In genomic region chr5:124480964-124481363, GRCh38 we compare ENCODE assay signal across 18 cellular contexts.
DNase-seq lines count a peak whose midpoint lies in the region; ATAC-seq and TF ChIP-seq lines count a peak whose summit lies in the region.
"Had no signal": no experiment of that assay in that cellular context is flagged by ENCODE, and none has a peak within 500 bp of the region (broad histone marks: within the 10 kb centered on the region; RNA-seq: fewer than 3 reads in every experiment).

No MANE protein-coding gene starts in this region.

- H2BK120ac ChIP-seq in IMR-90 (ENCODE audit: low read depth, low read length) = no peak overlapping the region
- no peak overlapping the region for H2BK120ac ChIP-seq in neuronal stem cell (ENCODE audit: low read depth, low read length)

- no peak overlapping the region for H2AFZ ChIP-seq in IMR-90 (replicated peaks; ENCODE audit: low read length, poor library complexity)
- H2AFZ ChIP-seq in neuronal stem cell (ENCODE audit: low read length) = no peak overlapping the region

- no peaks in the 10 kb centered on the region for H3K27me3 ChIP-seq in cardiac muscle cell
- no peaks in the 10 kb centered on the region for H3K27me3 ChIP-seq in right cardiac atrium (ENCODE audit: control insufficient read depth, insufficient read depth)
- no peaks in the 10 kb centered on the region for H3K27me3 ChIP-seq in IMR-90 (ENCODE audit: control insufficient read depth, insufficient read depth, low read length)
- no peaks in the 10 kb centered on the region for H3K27me3 ChIP-seq in neuronal stem cell (ENCODE audit: control insufficient read depth in 3 of 3, insufficient read depth in 3 of 3, low read depth in 1 of 3, low read length in 3 of 3)
- H3K27me3 ChIP-seq: BE2C had no signal

- no peak overlapping the region for H2BK20ac ChIP-seq in IMR-90 (ENCODE audit: low read depth, low read length)

- H4K8ac ChIP-seq in IMR-90 (ENCODE audit: low read depth in 2 of 2, low read length in 2 of 2) (no peak overlapping the region), neuronal stem cell (ENCODE audit: low read depth, low read length) (no peak overlapping the region)

- no peak overlapping the region for H2BK15ac ChIP-seq in IMR-90 (ENCODE audit: low read depth, low read length)
- H2BK15ac ChIP-seq in neuronal stem cell (ENCODE audit: low read length) = no peak overlapping the region

- H3K9ac ChIP-seq in IMR-90 (ENCODE audit: low read depth, low read length) (no peak overlapping the region), neuronal stem cell (ENCODE audit: low read depth, low read length, poor library complexity) (no peak overlapping the region)

- no peaks in the 10 kb centered on the region for H3K9me1 ChIP-seq in IMR-90 (ENCODE audit: insufficient read depth, low read length)

- no peak overlapping the region for H4K5ac ChIP-seq in IMR-90 (ENCODE audit: low read depth, low read length)

- BruUV-seq in IMR-90 (replicated peaks; lab: Mats Ljungman, UMichigan) = no TSS peak

- H3K56ac ChIP-seq in IMR-90 (ENCODE audit: extremely low read depth, insufficient read depth, low read length) = no peak overlapping the region

- H3K4me2 ChIP-seq in IMR-90 (ENCODE audit: low read depth, low read length) (no peak overlapping the region), neuronal stem cell (ENCODE audit: insufficient read depth, low read length, poor library complexity, severe bottlenecking) (no peak overlapping the region)

- no peak for TF ChIP-seq CTCF in cardiac muscle cell (IDR thresholded peaks at IDR 0.05; ENCODE audit: low read depth, low read length)
- TF ChIP-seq CTCF in IMR-90 (conservative IDR thresholded peaks at IDR 0.05; ENCODE audit: low read depth, low read length) = no peak

- H2AK5ac ChIP-seq in IMR-90 (ENCODE audit: low read depth, low read length) = no peak overlapping the region
- no peak overlapping the region for H2AK5ac ChIP-seq in neuronal stem cell (ENCODE audit: low read depth, low read length)

- H3K4ac ChIP-seq in IMR-90 (ENCODE audit: low read depth, low read length) = no peak overlapping the region
- H3K4ac ChIP-seq in neuronal stem cell (ENCODE audit: low read length) = no peak overlapping the region

- H3K9me3 ChIP-seq in cardiac muscle cell (ENCODE audit: low read depth) (no peaks in the 10 kb centered on the region), right cardiac atrium (ENCODE audit: control insufficient read depth, low read length) (no peaks in the 10 kb centered on the region), IMR-90 (ENCODE audit: control insufficient read depth, insufficient read depth, low read length) (no peaks in the 10 kb centered on the region), neuronal stem cell (replicated peaks in 1 of 2; ENCODE audit: control insufficient read depth in 2 of 2, insufficient read depth in 1 of 2, low read depth in 1 of 2, low read length in 2 of 2) (peaks cover 0 to 6% of the 10 kb centered on the region in 2 donors)
- H3K9me3 ChIP-seq: BE2C, Caco-2, HAP-1 had no signal

- WGBS in right cardiac atrium = 90% methylated on average over 5 of the region's 5 CpGs
- WGBS in IMR-90 (ENCODE audit: extremely low coverage in 2 of 2, insufficient read length in 1 of 2), 2 experiments = 100% methylated on average over 1 of the region's 5 CpGs; no CpG with 5 or more reads in 1 of the 2 experiments
- no CpG with 5 or more reads among the region's 5 CpGs for WGBS in neuronal stem cell (ENCODE audit: extremely low coverage in 2 of 2, insufficient read length in 2 of 2, insufficient replicate concordance in 1 of 2), 2 donors

- ATAC-seq in right cardiac atrium (no peak), GM18868 (IDR thresholded peaks at IDR 0.05; ENCODE audit: unreplicated experiment) (peak; percentile 8), IMR-90 (ENCODE audit: low read depth) (no peak), HG03520 (IDR thresholded peaks at IDR 0.05; ENCODE audit: unreplicated experiment) (no peak)

- H3K36me3 ChIP-seq in cardiac muscle cell = no peaks in the 10 kb centered on the region
- H3K36me3 ChIP-seq in IMR-90 (ENCODE audit: control insufficient read depth, insufficient read depth, low read length) = no peaks in the 10 kb centered on the region
- H3K36me3 ChIP-seq in neuronal stem cell (replicated peaks in 1 of 2; ENCODE audit: control insufficient read depth in 2 of 2, insufficient read depth in 2 of 2, low read length in 2 of 2) = no peaks in the 10 kb centered on the region
- H3K36me3 ChIP-seq: BE2C, HAP-1 had no signal

- TF ChIP-seq POLR2A in IMR-90 (IDR thresholded peaks at IDR 0.05; ENCODE audit: low read depth, low read length) = no peak

- H3K14ac ChIP-seq in IMR-90 (replicated peaks; ENCODE audit: low read depth, low read length) = no peak overlapping the region
- H3K14ac ChIP-seq in neuronal stem cell (ENCODE audit: low read length) = no peak overlapping the region

- H3K23ac ChIP-seq in IMR-90 (ENCODE audit: low read depth, low read length) (no peak overlapping the region), neuronal stem cell (ENCODE audit: low read depth, low read length, poor library complexity) (no peak overlapping the region)

- H3K4me1 ChIP-seq in cardiac muscle cell (ENCODE audit: low read depth) (peaks cover 25% of the 10 kb centered on the region), right cardiac atrium (ENCODE audit: control insufficient read depth, insufficient read depth, low read length) (peaks cover 1% of the 10 kb centered on the region), IMR-90 (ENCODE audit: control insufficient read depth, insufficient read depth, low read length) (no peaks in the 10 kb centered on the region), neuronal stem cell (ENCODE audit: control insufficient read depth in 2 of 2, insufficient read depth in 1 of 2, low read depth in 1 of 2, low read length in 2 of 2) (peaks cover 3 to 6% of the 10 kb centered on the region in 2 donors)
- H3K4me1 ChIP-seq: BE2C had no signal

- in situ Hi-C loops in IMR-90 (cut with MboI; ENCODE audit: low sequenced_read_pairs) = no loop called here

- no peak for DNase-seq in cardiac muscle cell (ENCODE audit: low read depth in 1 of 2, low spot score in 1 of 2)
- DNase-seq in right cardiac atrium = no peak
- DNase-seq in IMR-90 = no peak
- DNase-seq in neuronal stem cell (ENCODE audit: low spot score) = no peak
- DNase-seq in H4 (ENCODE audit: low spot score) = no peak
- DNase-seq: ACHN; BE2C; Caco-2; CD4-positive, alpha-beta T cell; DMS153; GDM1; GOT3; KBM-7 had no signal

- no peak overlapping the region for H2AK9ac ChIP-seq in IMR-90 (replicated peaks; ENCODE audit: low read depth, low read length, poor library complexity)

- intact Hi-C loops in right cardiac atrium (cut with DNase I) = no loop called here
- intact Hi-C loops in IMR-90 (cut with micrococcal nuclease) = no loop called here

- H3K18ac ChIP-seq in IMR-90 (ENCODE audit: low read depth, low read length) (no peak overlapping the region), neuronal stem cell (ENCODE audit: low read length) (peak overlapping the region; percentile 73)

- CTCF ChIA-PET in IMR-90 (lab: Yijun Ruan, JAX) = no interaction called here

- TF ChIP-seq RAD21 in IMR-90 (IDR thresholded peaks at IDR 0.05; ENCODE audit: low read length) = no peak

- POLR2A ChIA-PET in IMR-90 (lab: Charles Lee; ENCODE audit: unreplicated experiment) = interaction anchor here (0.6 kb wide), 1 partner anchor 267 kb away, joined by 5 read pairs; no protein-coding TSS in a partner anchor

- dilution Hi-C loops in IMR-90 (cut with HindIII; ENCODE audit: low sequenced_read_pairs, unreplicated experiment) = no loop called here

- H4K20me1 ChIP-seq in IMR-90 (ENCODE audit: insufficient read depth, low read length) = no peaks in the 10 kb centered on the region

- no peak overlapping the region for H4K91ac ChIP-seq in IMR-90 (ENCODE audit: insufficient read depth, low read depth, low read length)
- no peak overlapping the region for H4K91ac ChIP-seq in neuronal stem cell (ENCODE audit: low read depth, low read length, poor library complexity)

- H3K4me3 ChIP-seq in cardiac muscle cell = no peak overlapping the region
- no peak overlapping the region for H3K4me3 ChIP-seq in right cardiac atrium (ENCODE audit: low read length)
- H3K4me3 ChIP-seq in IMR-90 (ENCODE audit: insufficient read depth, low read depth, low read length) = no peak overlapping the region
- H3K4me3 ChIP-seq in neuronal stem cell (ENCODE audit: low read length in 2 of 2) = no peak overlapping the region
- H3K4me3 ChIP-seq: HAP-1 had no signal

- H2BK5ac ChIP-seq in IMR-90 (ENCODE audit: low read depth, low read length, poor library complexity, severe bottlenecking) (no peak overlapping the region), neuronal stem cell (ENCODE audit: low read length) (no peak overlapping the region)

- H3K79me1 ChIP-seq in IMR-90 (ENCODE audit: low read depth in 1 of 2, low read length in 2 of 2) (no peaks in the 10 kb centered on the region), neuronal stem cell (ENCODE audit: low read depth, low read length) (no peaks in the 10 kb centered on the region)

- no peak overlapping the region for H2BK12ac ChIP-seq in neuronal stem cell (ENCODE audit: low read length)

- H3K27ac ChIP-seq in cardiac muscle cell (peak overlapping the region; percentile 65), right cardiac atrium (ENCODE audit: low read length) (no peak overlapping the region), IMR-90 (ENCODE audit: insufficient read depth, low read length) (no peak overlapping the region), neuronal stem cell (replicated peaks; ENCODE audit: low read length) (no peak overlapping the region)
- H3K27ac ChIP-seq: C4-2B, HL-60 had no signal

TF ChIP-seq in IMR-90, 13 proteins besides CTCF, POLR2A, EP300 and RAD21 (continues in another document):
- no peak for TF ChIP-seq RCOR1 (IDR thresholded peaks at IDR 0.05; ENCODE audit: insufficient replicate concordance, low read length)
- TF ChIP-seq ELK1 (IDR thresholded peaks at IDR 0.05; ENCODE audit: borderline replicate concordance, low read depth, low read length) = no peak
- no peak for TF ChIP-seq MAZ (IDR thresholded peaks at IDR 0.05; ENCODE audit: borderline replicate concordance, low read depth, low read length)
- peak; percentile 64 for TF ChIP-seq CEBPB (IDR thresholded peaks at IDR 0.05; ENCODE audit: low read depth, low read length)
